24 cellular contexts compared by ENCODE assay signal in genomic region chrX:134865730-134866129, GRCh38.
"Had no signal": no experiment of that assay in that cellular context is flagged by ENCODE, and none has a peak within 500 bp of the region (broad histone marks: within the 10 kb centered on the region; RNA-seq: fewer than 3 reads in every experiment).

No MANE protein-coding gene starts in this region.

- H3K36me3 ChIP-seq: left ventricle myocardium inferior, lower lobe of right lung, neural progenitor cell, ovary, right atrium auricular region, sigmoid colon, stomach, thoracic aorta had no signal

- H3K27ac ChIP-seq: dorsolateral prefrontal cortex, left ventricle myocardium inferior, lower lobe of right lung, neural progenitor cell, ovary, right atrium auricular region, sigmoid colon, skin epidermis, stomach, thoracic aorta had no signal

- H3K27me3 ChIP-seq: neural progenitor cell, ovary, right atrium auricular region, sigmoid colon, stomach had no signal

- DNase-seq: cortex of kidney; dorsolateral prefrontal cortex; effector CD8-positive, alpha-beta T cell; foreskin fibroblast; kidney; left cardiac atrium; left ventricle myocardium inferior; lower lobe of right lung; midbrain; nucleus accumbens; ovary; sigmoid colon; stimulated activated CD4-positive, alpha-beta T cell treated with anti-CD3 and anti-CD28 coated beads, Interleukin-2, amount 100 ng/mL, for 24 hours; stimulated activated CD4-positive, alpha-beta T cell treated with anti-CD3 and anti-CD28 coated beads, Interleukin-4, amount 100 ng/mL, for 4 hours; stimulated activated naive B cell treated with anti-CD40 and anti-IgM and Interleukin-4, amounts not matched to agents 10 μg/mL and 1 μg/mL and 100 μg/mL, for 72 hours; stomach; substantia nigra; trophoblast cell had no signal

- H3K4me1 ChIP-seq: left ventricle myocardium inferior, lower lobe of right lung, neural progenitor cell, right atrium auricular region, sigmoid colon, stomach had no signal

- H3K4me3 ChIP-seq: dorsolateral prefrontal cortex, left ventricle myocardium inferior, lower lobe of right lung, neural progenitor cell, ovary, right atrium auricular region, sigmoid colon, skin epidermis, stomach, thoracic aorta had no signal

- H3K9me3 ChIP-seq: left ventricle myocardium inferior, lower lobe of right lung, ovary, right atrium auricular region, sigmoid colon, stomach, thoracic aorta had no signal

- ATAC-seq: esophagus mucosa; left cardiac atrium; lower lobe of right lung; natural killer cell treated with Interleukin-12 subunit alpha and Interleukin-12 subunit beta and Interleukin-15 and Interleukin-18, amount 100 ng/mL, for 72 hours; stimulated activated naive B cell treated with anti-CD40 and anti-IgM and Interleukin-4, amounts not matched to agents 10 μg/mL and 1 μg/mL and 100 μg/mL, for 72 hours had no signal
